ENCODE assay signal across 17 cellular contexts in genomic region chr14:104226421-104227385, GRCh38.
DNase-seq lines count a peak whose midpoint lies in the region; ATAC-seq, FAIRE-seq and TF ChIP-seq lines count a peak whose summit lies in the region.
"Had no signal": no experiment of that assay in that cellular context is flagged by ENCODE, and none has a peak within 500 bp of the region (broad histone marks: within the 10 kb centered on the region; RNA-seq: fewer than 3 reads in every experiment).

No MANE protein-coding gene starts in this region.

- no peak for ATAC-seq in left lung
- ATAC-seq: effector memory CD8-positive, alpha-beta T cell; Panc1 had no signal

- WGBS in adrenal gland, 4 donors, result 88 to 96% (median 92%) methylated on average over 16 to 17 of the region's 17 CpGs

- no peaks in the 10 kb centered on the region for H3K79me2 ChIP-seq in DOHH2 (ENCODE audit: control insufficient read depth, low read length)

- H3K36me3 ChIP-seq in A673 (ENCODE audit: insufficient read depth, low read length, poor library complexity, severe bottlenecking) (no peaks in the 10 kb centered on the region), DOHH2 (ENCODE audit: control insufficient read depth, low read length) (no peaks in the 10 kb centered on the region), left lung (no peaks in the 10 kb centered on the region), adrenal gland (replicated peaks in 1 of 2) (no peaks in the 10 kb centered on the region)
- H3K36me3 ChIP-seq: heart left ventricle, pancreas had no signal

- CTCF ChIA-PET in A673 (lab: Charles Lee), result no interaction called here

- DNase-seq in A673 (ENCODE audit: low spot score) (peak; percentile 92), left lung (peak; percentile 21 to 49), midbrain (lab: John Stamatoyannopoulos, UW) (no peak), DMS79 treated with DMSO at 0.1 percent for 48 hours (lab: John Stamatoyannopoulos, UW) (no peak), adrenal gland (no peak), D721Med (ENCODE audit: insufficient read length, low spot score) (no peak)
- DNase-seq: activated CD8-positive, alpha-beta memory T cell treated with anti-CD3 and anti-CD28 coated beads for 24 hours; amniotic stem cell; effector memory CD8-positive, alpha-beta T cell; NCI-H524 had no signal

- no peaks in the 10 kb centered on the region for H3F3A ChIP-seq in DOHH2 (ENCODE audit: control insufficient read depth, insufficient read depth)

- H3K4me1 ChIP-seq in A673 (ENCODE audit: insufficient read depth, low read length, poor library complexity, severe bottlenecking) (peaks cover 48% of the 10 kb centered on the region), DOHH2 (ENCODE audit: control insufficient read depth, low read length) (peaks cover 20% of the 10 kb centered on the region), left lung (no peaks in the 10 kb centered on the region), adrenal gland (replicated peaks in 1 of 2) (peaks cover 14 to 20% of the 10 kb centered on the region in 2 donors)

- H3K9me3 ChIP-seq in A673 (ENCODE audit: low read depth, low read length, poor library complexity, severe bottlenecking) (peaks cover 7% of the 10 kb centered on the region), DOHH2 (ENCODE audit: control insufficient read depth, insufficient read depth, low read length) (peaks cover 15% of the 10 kb centered on the region; the same call in 1 of the 2 replicates), left lung (peaks cover 0 to 8% of the 10 kb centered on the region in 2 donors), adrenal gland (replicated peaks in 1 of 3) (no peaks in the 10 kb centered on the region)
- H3K9me3 ChIP-seq: pancreas had no signal

- no peaks in the 10 kb centered on the region for H4K20me1 ChIP-seq in DOHH2 (ENCODE audit: control insufficient read depth, insufficient read depth, low read depth, low read length)

- POLR2A ChIA-PET in A673 (lab: Charles Lee; ENCODE audit: low non-redundant PET), result no interaction called here

- H3K4me3 ChIP-seq in A673 (ENCODE audit: low read depth, low read length, poor library complexity, severe bottlenecking) (no peak overlapping the region), DOHH2 (ENCODE audit: low read length) (no peak overlapping the region), left lung (no peak overlapping the region), adrenal gland (no peak overlapping the region)
- H3K4me3 ChIP-seq: heart left ventricle, pancreas, smooth muscle cell had no signal

- H3K4me2 ChIP-seq in DOHH2 (ENCODE audit: low read length), result peak overlapping the region; percentile 30; the same call in 1 of the 2 replicates
- H3K4me2 ChIP-seq: smooth muscle cell had no signal

- TF ChIP-seq CTCF in A673 (conservative IDR thresholded peaks at IDR 0.05; ENCODE audit: low read depth, low read length), result peak; percentile 42
- peak; percentile 12 for TF ChIP-seq CTCF in DOHH2 (IDR thresholded peaks at IDR 0.05; ENCODE audit: low read depth, low read length, poor library complexity, severe bottlenecking)
- TF ChIP-seq CTCF in VCaP (conservative IDR thresholded peaks at IDR 0.05), result peak; percentile 24; the same call in 1 of the 2 replicates
- TF ChIP-seq CTCF in left lung (IDR thresholded peaks at IDR 0.05), result no peak
- TF ChIP-seq CTCF in adrenal gland (IDR thresholded peaks at IDR 0.05), result no peak
- TF ChIP-seq CTCF in D721Med (IDR thresholded peaks at IDR 0.05; ENCODE audit: insufficient read depth, missing control alignments), result no peak

- no peak for FAIRE-seq in D721Med (lab: Jason Lieb, UNC)
- FAIRE-seq: TTC549 had no signal

- H3K27me3 ChIP-seq in A673 (replicated peaks; ENCODE audit: insufficient read depth, low read depth, low read length, poor library complexity) (no peaks in the 10 kb centered on the region), DOHH2 (ENCODE audit: control insufficient read depth, low read length) (no peaks in the 10 kb centered on the region), left lung (peaks cover 0 to 32% of the 10 kb centered on the region in 2 donors), adrenal gland (no peaks in the 10 kb centered on the region)
- H3K27me3 ChIP-seq: pancreas had no signal

- H3K27ac ChIP-seq in A673 (ENCODE audit: low read depth, low read length, poor library complexity, severe bottlenecking) (peak overlapping the region; percentile 60), DOHH2 (ENCODE audit: low read depth, low read length) (peak overlapping the region; percentile 21; the same call in 1 of the 2 replicates), VCaP (no peak overlapping the region), left lung (no peak overlapping the region), adrenal gland (peak overlapping the region in 1 of 5 donors; percentile 1)
- H3K27ac ChIP-seq: heart left ventricle, pancreas had no signal

- TF ChIP-seq POLR2A in adrenal gland (IDR thresholded peaks at IDR 0.05), result no peak

- BruUV-seq in A673 (replicated peaks; lab: Mats Ljungman, UMichigan), result no TSS peak

- H3K9me2 ChIP-seq in DOHH2 (replicated peaks; ENCODE audit: control insufficient read depth, low read length), result no peaks in the 10 kb centered on the region

- intact Hi-C loops in A673 (cut with micrococcal nuclease; ENCODE audit: unreplicated experiment), result no loop called here
- intact Hi-C loops in left lung (cut with DNase I), result no loop called here
- intact Hi-C loops in adrenal gland (cut with DNase I), result no loop called here

Comparison
In these comparisons a context has a peak if more than half of its experiments do, and no peak if none do; other contexts are left out.
1. DNase-seq: peak in A673 (single experiment) and left lung (2 of 2); none in midbrain (single experiment), DMS79 treated with DMSO at 0.1 percent for 48 hours (single experiment), adrenal gland (0 of 7) and D721Med (single experiment).
2. H3K27ac ChIP-seq: peak in A673 (single experiment) and DOHH2 (single experiment); none in VCaP (single experiment) and left lung (0 of 2).
3. CTCF ChIP-seq: peak in A673 (single experiment), DOHH2 (single experiment) and VCaP (single experiment); none in left lung (0 of 2), adrenal gland (0 of 6) and D721Med (single experiment).